In genomic region chr1:202352583-202353197, GRCh38 we compare ENCODE assay signal across 6 cellular contexts. TPM values are rescaled to one million over a fixed set of nuclear protein-coding genes. Genes with fewer than 3 reads are reported as not detected.
DNase-seq lines count a peak whose midpoint lies in the region; ATAC-seq, FAIRE-seq and TF ChIP-seq lines count a peak whose summit lies in the region.
"Not testable (repeated sequence)": the region's sequence is repeated elsewhere in the genome, so short reads cannot be mapped to it uniquely, and the experiment has no call there.

No MANE protein-coding gene starts in this region.

- TF ChIP-seq POLR2A in K562 (conservative IDR thresholded peaks at IDR 0.05), result not testable (repeated sequence)

- peak overlapping the region; percentile 51 for H3K4me3 ChIP-seq in Loucy (ENCODE audit: low read length, poor library complexity, severe bottlenecking)
- not testable (repeated sequence) for H3K4me3 ChIP-seq in K562
- peak overlapping the region; percentile 89 for H3K4me3 ChIP-seq in left ventricle myocardium inferior
- H3K4me3 ChIP-seq in neutrophil (ENCODE audit: low read depth in 1 of 2, low read length in 1 of 2), result peak overlapping the region in 1 of 2 experiments; percentile 28
- peak overlapping the region; percentile 76 for H3K4me3 ChIP-seq in psoas muscle

- CTCF ChIA-PET in K562 (lab: Yijun Ruan, JAX; ENCODE audit: low intra/inter-chr PET ratio), result interaction anchor here (0.6 kb wide), 1 partner anchor 109 kb away, joined by 3 read pairs; no protein-coding TSS in a partner anchor

- POLR2A ChIA-PET in K562 (lab: Yijun Ruan, JAX), result not testable (repeated sequence)

- peak overlapping the region in 4 of 7 donors; percentile 15 to 85 (median 72) for H3K27ac Mint-ChIP-seq in CD14-positive monocyte

- not testable (repeated sequence) for H3K27me3 ChIP-seq in Loucy (ENCODE audit: insufficient read depth, low read length, poor library complexity, severe bottlenecking); K562 (ENCODE audit: control insufficient read depth in 2 of 2, insufficient read depth in 2 of 2, low read length in 2 of 2); left ventricle myocardium inferior (ENCODE audit: low read depth); neutrophil; psoas muscle (ENCODE audit: insufficient read depth in 3 of 3, low read length in 2 of 3)

- in situ Hi-C loops in K562 (cut with MboI), result not testable (repeated sequence)

- H3K9ac ChIP-seq in Loucy (ENCODE audit: low read depth, low read length, poor library complexity, severe bottlenecking), result peak overlapping the region; percentile 14
- not testable (repeated sequence) for H3K9ac ChIP-seq in K562 (ENCODE audit: insufficient read depth in 1 of 2, low read depth in 2 of 2, low read length in 2 of 2)

- ATAC-seq in K562, psoas muscle: not testable (repeated sequence)

- not testable (repeated sequence) for H3F3A ChIP-seq in Loucy (ENCODE audit: low read depth)

- H3K9me2 ChIP-seq in Loucy (replicated peaks; ENCODE audit: low read depth, low read length), result not testable (repeated sequence)

- 75% methylated on average over 11 of the region's 11 CpGs for WGBS in K562 (ENCODE audit: insufficient coverage, low coverage, missing lambda C conversion rate)
- WGBS in psoas muscle, 3 donors, result 85 to 91% (median 86%) methylated on average over 11 of the region's 11 CpGs

- not testable (repeated sequence) for H2AFZ ChIP-seq in Loucy (ENCODE audit: low read length); K562 (ENCODE audit: low read depth, low read length)

- intact Hi-C loops in CD14-positive monocyte (cut with micrococcal nuclease); K562 (cut with micrococcal nuclease); left ventricle myocardium inferior (cut with micrococcal nuclease): not testable (repeated sequence)
- intact Hi-C loops in psoas muscle (cut with DNase I), result loop anchor here in 1 of 2 donors (5.0 kb wide), 1 partner anchor 45 kb away; no protein-coding TSS in a partner anchor

- FAIRE-seq in K562 (lab: Jason Lieb, UNC), result not testable (repeated sequence)

- not testable (repeated sequence) for H3K27ac ChIP-seq in K562 (ENCODE audit: extremely low read depth, low read depth, low read length)
- H3K27ac ChIP-seq in left ventricle myocardium inferior (replicated peaks) (peak overlapping the region; percentile 95), neutrophil (peak overlapping the region; percentile 70), psoas muscle (peak overlapping the region; percentile 90)

- TF ChIP-seq RAD21 in K562 (CRISPR knock-in tag; conservative IDR thresholded peaks at IDR 0.05 in 1 of 2, IDR thresholded peaks at IDR 0.05 in 1 of 2), result not testable (repeated sequence)

- H3K4me1 Mint-ChIP-seq in CD14-positive monocyte, result peaks cover 47% of the 10 kb centered on the region

- TF ChIP-seq EP300 in K562 (IDR thresholded peaks at IDR 0.05; ENCODE audit: low read length), result not testable (repeated sequence)

- H3K27me3 Mint-ChIP-seq in CD14-positive monocyte (ENCODE audit: low read depth in 3 of 3), result not testable (repeated sequence)

- peak overlapping the region; percentile 85 for H3K4me2 ChIP-seq in Loucy (ENCODE audit: low read depth, low read length, poor library complexity, severe bottlenecking)
- H3K4me2 ChIP-seq in K562 (ENCODE audit: insufficient read depth, low read length), result not testable (repeated sequence)

- DNase-seq in CD14-positive monocyte (ENCODE audit: low spot score); K562 (ENCODE audit: extremely low read depth in 1 of 4, low spot score in 3 of 4); left ventricle myocardium inferior; psoas muscle: not testable (repeated sequence)

- peaks cover 5 to 23% of the 10 kb centered on the region in 2 donors for H3K36me3 Mint-ChIP-seq in CD14-positive monocyte

- not testable (repeated sequence) for TF ChIP-seq CTCF in CD14-positive monocyte (IDR thresholded peaks at IDR 0.05); Loucy (conservative IDR thresholded peaks at IDR 0.05; ENCODE audit: low read length); K562 (IDR thresholded peaks at IDR 0.05 in 2 of 3, conservative IDR thresholded peaks at IDR 0.05 in 1 of 3; ENCODE audit: insufficient read depth in 2 of 3, low read depth in 1 of 3, low read length in 3 of 3); left ventricle myocardium inferior (IDR thresholded peaks at IDR 0.05; ENCODE audit: borderline replicate concordance); neutrophil (IDR thresholded peaks at IDR 0.05); psoas muscle (IDR thresholded peaks at IDR 0.05)

- not testable (repeated sequence) for H3K9me1 ChIP-seq in K562 (ENCODE audit: control insufficient read depth, insufficient read depth, low read length)

- not testable (repeated sequence) for H3K9me3 ChIP-seq in Loucy (ENCODE audit: insufficient read depth, low read depth, low read length); K562 (replicated peaks; ENCODE audit: control insufficient read depth, insufficient read depth, low read depth, low read length); left ventricle myocardium inferior (replicated peaks); neutrophil; psoas muscle

- H3K4me3 Mint-ChIP-seq in CD14-positive monocyte, result not testable (repeated sequence)

- peaks cover 36% of the 10 kb centered on the region for H3K79me2 ChIP-seq in Loucy (ENCODE audit: insufficient read depth, low read length)
- H3K79me2 ChIP-seq in K562 (ENCODE audit: control insufficient read depth, insufficient read depth, low read length), result peaks cover 62% of the 10 kb centered on the region

- peaks cover 38% of the 10 kb centered on the region for H3K4me1 ChIP-seq in Loucy (ENCODE audit: insufficient read depth, low read length, poor library complexity, severe bottlenecking)
- peaks cover 5 to 18% of the 10 kb centered on the region in 2 experiments; a peak in 4 of 5 replicates for H3K4me1 ChIP-seq in K562 (replicated peaks in 1 of 2; ENCODE audit: control insufficient read depth in 2 of 2, insufficient read depth in 2 of 2, low read length in 2 of 2)
- H3K4me1 ChIP-seq in left ventricle myocardium inferior, result peaks cover 67% of the 10 kb centered on the region
- peaks cover 50 to 55% of the 10 kb centered on the region in 2 experiments for H3K4me1 ChIP-seq in neutrophil (ENCODE audit: control insufficient read depth in 1 of 2, insufficient read depth in 1 of 2, low read depth in 1 of 2, low read length in 1 of 2)
- peaks cover 30% of the 10 kb centered on the region for H3K4me1 ChIP-seq in psoas muscle

- not testable (repeated sequence) for H3K36me3 ChIP-seq in Loucy (ENCODE audit: insufficient read depth, low read length); K562 (ENCODE audit: control insufficient read depth, insufficient read depth, low read length); left ventricle myocardium inferior; neutrophil; psoas muscle (ENCODE audit: insufficient read depth in 1 of 2, low read depth in 1 of 2)

- not testable (repeated sequence) for H4K20me1 ChIP-seq in Loucy (ENCODE audit: insufficient read depth, low read length, poor library complexity, severe bottlenecking); K562 (replicated peaks; ENCODE audit: control insufficient read depth, insufficient read depth, low read length)

- not testable (repeated sequence) for H3K9me3 Mint-ChIP-seq in CD14-positive monocyte

- not testable (repeated sequence) for BruUV-seq in K562 (replicated peaks; lab: Mats Ljungman, UMichigan)

RNA-seq across cellular contexts. Expression of gene PPP1R12B, which starts 4.2 kb away (rescaled TPM):
- polyA plus RNA-seq in CD14-positive monocyte (1 to 10 TPM; 1.3 to 1.7 TPM), K562 (2011; rRNA removed) (13.6 and 15.7 TPM in 2 replicates), K562 (2014; fragmentation: Illumina TruSeq; extraction: Trizol) (9.7 and 14.0 TPM in 2 replicates), K562 (2014; fragmentation: Nextera tagmentation; extraction: Ambion mirVana) (1 to 10 TPM in 1 of 2 experiments, under 1 TPM in 1; 0.73 to 1.1 TPM), K562 (2014; rRNA removed) (6.9 and 7.9 TPM in 2 replicates), psoas muscle (10 to 100 TPM in 2 of 3 donors, 1 to 10 TPM in 1; 8.3 to 73.3 (median 18.7) TPM)
- total RNA-seq in K562 (2011; cell fraction: chromatin; rRNA removed; ENCODE audit: low replicate concordance), result 182 and 275 TPM in 2 replicates
- total RNA-seq in K562 (2011; cell fraction: nucleolus; rRNA removed), result 62.9 and 69.9 TPM in 2 replicates
- total RNA-seq in K562 (2011; cell fraction: nucleoplasm; rRNA removed), result 103 and 122 TPM in 2 replicates
- total RNA-seq in K562 (2014; rRNA removed) (6.9 and 7.8 TPM in 2 replicates), K562 (2014; rRNA removed; fragmentation: Illumina TruSeq; extraction: Trizol) (15.3 and 16.9 TPM in 2 replicates), K562 (2015; rRNA removed; fragmentation: Illumina TruSeq; extraction: Trizol) (12.0 and 16.5 TPM in 2 replicates), K562 (2021) (15.6 and 17.9 TPM in 2 replicates), left ventricle myocardium inferior (706 TPM), psoas muscle (100 to 1,000 TPM in 3 of 4 donors, 10 to 100 TPM in 1; 86.1 to 189 (median 158) TPM)
- polyA plus RNA-seq in K562 (2011; cell fraction: cytosol; rRNA removed), result 14.8 and 18.9 TPM in 2 replicates
- 50.2 and 59.9 TPM in 2 replicates for polyA plus RNA-seq in K562 (2011; cell fraction: nucleus; rRNA removed)
- polyA plus RNA-seq in K562 (2012), result 3.4 and 5.3 TPM in 2 replicates
- 110 and 112 TPM in 2 replicates for polyA minus RNA-seq in K562 (2011; rRNA and poly(A)+ RNA removed)
- polyA minus RNA-seq in K562 (2011; cell fraction: cytosol; rRNA and poly(A)+ RNA removed), result 13.2 and 15.7 TPM in 2 replicates
- polyA minus RNA-seq in K562 (2011; cell fraction: nucleus; rRNA and poly(A)+ RNA removed), result 85.2 and 142 TPM in 2 replicates

RNA-seq across cellular contexts. Expression of gene UBE2T, which starts 11.0 kb away (rescaled TPM):
- 1 to 10 TPM in 1 of 2 donors, under 1 TPM in 1; 0.38 to 1.3 TPM for polyA plus RNA-seq in CD14-positive monocyte
- 49.3 and 60.2 TPM in 2 replicates for total RNA-seq in K562 (2011; cell fraction: chromatin; rRNA removed; ENCODE audit: low replicate concordance)
- total RNA-seq in K562 (2011; cell fraction: nucleolus; rRNA removed), result 52.5 and 54.5 TPM in 2 replicates
- 53.1 and 59.8 TPM in 2 replicates for total RNA-seq in K562 (2011; cell fraction: nucleoplasm; rRNA removed)
- total RNA-seq in K562 (2014; rRNA removed), result 98.8 and 112 TPM in 2 replicates
- total RNA-seq in K562 (2014; rRNA removed; fragmentation: Illumina TruSeq; extraction: Trizol), result 168 and 186 TPM in 2 replicates
- total RNA-seq in K562 (2015; rRNA removed; fragmentation: Illumina TruSeq; extraction: Trizol), result 118 and 125 TPM in 2 replicates
- total RNA-seq in K562 (2021), result 91.4 and 94.6 TPM in 2 replicates
- polyA plus RNA-seq in K562 (2011; rRNA removed), result 320 and 356 TPM in 2 replicates
- 216 and 296 TPM in 2 replicates for polyA plus RNA-seq in K562 (2011; cell fraction: cytosol; rRNA removed)
- polyA plus RNA-seq in K562 (2011; cell fraction: nucleus; rRNA removed), result 130 and 199 TPM in 2 replicates
- polyA plus RNA-seq in K562 (2012), result 117 and 137 TPM in 2 replicates
- 197 and 225 TPM in 2 replicates for polyA plus RNA-seq in K562 (2014; fragmentation: Illumina TruSeq; extraction: Trizol)
- polyA plus RNA-seq in K562 (2014; fragmentation: Nextera tagmentation; extraction: Ambion mirVana), result 100 to 1,000 TPM; 388 to 438 TPM
- 168 and 181 TPM in 2 replicates for polyA plus RNA-seq in K562 (2014; rRNA removed)
- polyA minus RNA-seq in K562 (2011; rRNA and poly(A)+ RNA removed), result 137 and 150 TPM in 2 replicates
- 51.0 and 60.2 TPM in 2 replicates for polyA minus RNA-seq in K562 (2011; cell fraction: cytosol; rRNA and poly(A)+ RNA removed)
- polyA minus RNA-seq in K562 (2011; cell fraction: nucleus; rRNA and poly(A)+ RNA removed), result 35.4 and 57.3 TPM in 2 replicates
- 11.8 TPM for total RNA-seq in left ventricle myocardium inferior
- 10 to 100 TPM in 2 of 4 donors, 1 to 10 TPM in 2; 4.9 to 11.5 (median 7.6) TPM for total RNA-seq in psoas muscle
- polyA plus RNA-seq in psoas muscle, result 10 to 100 TPM; 10.7 to 38.5 (median 19.6) TPM
